ENCODE assay signal across 11 cellular contexts in genomic region chr19:10352764-10353671, GRCh38. TPM values are rescaled to one million over a fixed set of nuclear protein-coding genes. Genes with fewer than 3 reads are reported as not detected.
DNase-seq lines count a peak whose midpoint lies in the region; ATAC-seq and TF ChIP-seq lines count a peak whose summit lies in the region.
"Had no signal": no experiment of that assay in that cellular context is flagged by ENCODE, and none has a peak within 500 bp of the region (broad histone marks: within the 10 kb centered on the region; RNA-seq: fewer than 3 reads in every experiment).

No MANE protein-coding gene starts in this region.

- H3K9me3 ChIP-seq in lower lobe of right lung (no peaks in the 10 kb centered on the region), tibial nerve (no peaks in the 10 kb centered on the region), ascending aorta (no peaks in the 10 kb centered on the region)
- H3K9me3 ChIP-seq: esophagus squamous epithelium had no signal

- TF ChIP-seq POLR2A in tibial nerve (IDR thresholded peaks at IDR 0.05) = no peak

- in situ Hi-C loops in GM13977 (cut with MboI; ENCODE audit: low pct_unique_long_range_greater_than_20kb, low sequenced_read_pairs, unreplicated experiment) = no loop called here

- DNase-seq in NCI-H82 treated with DMSO at 0.1 percent for 48 hours (lab: John Stamatoyannopoulos, UW; ENCODE audit: unreplicated experiment) (peak; percentile 92), fibroblast of villous mesenchyme (ENCODE audit: low read depth) (peak; percentile 71), lower lobe of right lung (no peak), tibial nerve (ENCODE audit: low spot score in 2 of 2) (peak; percentile 76 to 81), GM13977 (ENCODE audit: low spot score) (no peak), ascending aorta (ENCODE audit: low spot score in 2 of 2) (no peak)
- DNase-seq in stimulated activated CD4-positive, alpha-beta T cell treated with anti-CD3 and anti-CD28 coated beads, Interleukin-4, amount 100 ng/mL, for 1 hour = no peak
- DNase-seq: esophagus squamous epithelium, naive B cell, NCI-H524 had no signal

- peak; percentile 30 to 31 for ATAC-seq in lower lobe of right lung
- no peak for ATAC-seq in HG03039 (IDR thresholded peaks at IDR 0.05; ENCODE audit: unreplicated experiment)

- peak in 1 of 2 donors; percentile 47 for TF ChIP-seq EP300 in tibial nerve (IDR thresholded peaks at IDR 0.05)

- intact Hi-C loops in lower lobe of right lung (cut with DNase I) = no loop called here
- intact Hi-C loops in ascending aorta (cut with DNase I) = no loop called here

- no peaks in the 10 kb centered on the region for H3K27me3 ChIP-seq in lower lobe of right lung (ENCODE audit: low read depth)
- no peaks in the 10 kb centered on the region for H3K27me3 ChIP-seq in tibial nerve
- no peaks in the 10 kb centered on the region for H3K27me3 ChIP-seq in ascending aorta
- H3K27me3 ChIP-seq: esophagus squamous epithelium had no signal

- H3K27ac ChIP-seq in lower lobe of right lung (no peak overlapping the region), tibial nerve (peak overlapping the region; percentile 58 to 84 (median 72)), ascending aorta (no peak overlapping the region)

- no peaks in the 10 kb centered on the region for H3K4me1 ChIP-seq in lower lobe of right lung
- peaks cover 0 to 20% (median 0%) of the 10 kb centered on the region in 4 donors for H3K4me1 ChIP-seq in tibial nerve
- H3K4me1 ChIP-seq in ascending aorta = no peaks in the 10 kb centered on the region

- H3K36me3 ChIP-seq in lower lobe of right lung (peaks cover 86% of the 10 kb centered on the region), tibial nerve (peaks cover 3 to 91% (median 15%) of the 10 kb centered on the region in 3 donors), ascending aorta (peaks cover 39 to 57% of the 10 kb centered on the region in 2 donors)

- no peak overlapping the region for H3K4me3 ChIP-seq in fibroblast of villous mesenchyme (ENCODE audit: low read depth, low read length)
- no peak overlapping the region for H3K4me3 ChIP-seq in lower lobe of right lung
- peak overlapping the region in 2 of 4 donors; percentile 10 to 45 for H3K4me3 ChIP-seq in tibial nerve
- H3K4me3 ChIP-seq in ascending aorta = no peak overlapping the region

- WGBS in tibial nerve, 2 donors = 51 to 56% methylated on average over 51 to 56 of the region's 63 CpGs

- TF ChIP-seq CTCF in fibroblast of villous mesenchyme (IDR thresholded peaks at IDR 0.05; ENCODE audit: insufficient read depth, low read depth, low read length) (no peak), lower lobe of right lung (IDR thresholded peaks at IDR 0.05) (no peak), tibial nerve (IDR thresholded peaks at IDR 0.05) (no peak), GM13977 (IDR thresholded peaks at IDR 0.05; ENCODE audit: extremely low read depth, insufficient read depth, missing control alignments) (no peak), ascending aorta (IDR thresholded peaks at IDR 0.05) (no peak)

RNA-seq across cellular contexts. Expression of gene ICAM3, which starts 13.6 kb away (rescaled TPM):
- total RNA-seq in fibroblast of villous mesenchyme = 4.3 and 7.4 TPM in 2 replicates
- 33.0 TPM for total RNA-seq in lower lobe of right lung
- total RNA-seq in tibial nerve = 1 to 10 TPM; 3.1 to 9.8 (median 3.3) TPM
- 0.11 TPM for total RNA-seq in ascending aorta

RNA-seq across cellular contexts. Expression of gene RAVER1, which starts 19.7 kb away (rescaled TPM):
- 10.4 and 11.0 TPM in 2 replicates for total RNA-seq in fibroblast of villous mesenchyme
- total RNA-seq in lower lobe of right lung = 29.6 TPM
- total RNA-seq in tibial nerve = 10 to 100 TPM; 22.2 to 34.2 (median 24.3) TPM
- 51.8 TPM for total RNA-seq in ascending aorta

RNA-seq across cellular contexts. Expression of gene TYK2, which starts 27.4 kb away (rescaled TPM):
- total RNA-seq in fibroblast of villous mesenchyme (83.8 and 96.6 TPM in 2 replicates), lower lobe of right lung (164 TPM), tibial nerve (100 to 1,000 TPM; 112 to 166 (median 125) TPM), ascending aorta (80.7 TPM)

RNA-seq across cellular contexts. Expression of gene FDX2, which starts 37.2 kb away (rescaled TPM):
- total RNA-seq in fibroblast of villous mesenchyme (24.2 and 30.3 TPM in 2 replicates), lower lobe of right lung (16.8 TPM), tibial nerve (10 to 100 TPM; 10.0 to 29.1 (median 18.2) TPM), ascending aorta (16.8 TPM)

RNA-seq across cellular contexts. Expression of gene ZGLP1, which starts 43.4 kb away (rescaled TPM):
- 0.32 and 0.43 TPM in 2 replicates for total RNA-seq in fibroblast of villous mesenchyme
- 6.2 TPM for total RNA-seq in lower lobe of right lung
- 1 to 10 TPM; 2.9 to 4.5 (median 3.5) TPM for total RNA-seq in tibial nerve
- total RNA-seq in ascending aorta = not detected

Comparison
In these comparisons a context has a peak if more than half of its experiments do, and no peak if none do; other contexts are left out.
1. DNase-seq: peak in NCI-H82 treated with DMSO at 0.1 percent for 48 hours (single experiment), fibroblast of villous mesenchyme (single experiment) and tibial nerve (2 of 2); none in lower lobe of right lung (single experiment), GM13977 (single experiment), ascending aorta (0 of 2) and stimulated activated CD4-positive, alpha-beta T cell treated with anti-CD3 and anti-CD28 coated beads, Interleukin-4, amount 100 ng/mL, for 1 hour (single experiment).
2. H3K27ac ChIP-seq: peak in tibial nerve (4 of 4); none in lower lobe of right lung (single experiment) and ascending aorta (0 of 2).